In genomic region chr11:30348035-30348434, GRCh38 we compare ENCODE assay signal across 29 cellular contexts.
"Had no signal": no experiment of that assay in that cellular context is flagged by ENCODE, and none has a peak within 500 bp of the region (broad histone marks: within the 10 kb centered on the region; RNA-seq: fewer than 3 reads in every experiment).

No MANE protein-coding gene starts in this region.

- H2AFZ ChIP-seq: hepatocyte, neural progenitor cell had no signal

- H3K4me1 ChIP-seq: esophagus muscularis mucosa, foreskin keratinocyte, gastroesophageal sphincter, left lung, psoas muscle, sigmoid colon, upper lobe of right lung, vagina had no signal

- DNase-seq: dermis blood vessel endothelial cell; effector memory CD4-positive, alpha-beta T cell; foreskin keratinocyte; heart left ventricle; left cardiac atrium; left lung; mammary epithelial cell; mesendoderm; midbrain; naive thymus-derived CD4-positive, alpha-beta T cell; nucleus accumbens; posterior cingulate gyrus; psoas muscle; right cardiac atrium; sigmoid colon; stimulated activated CD4-positive, alpha-beta T cell treated with anti-CD3 and anti-CD28 coated beads, Interleukin-4, amount 100 ng/mL, for 4 hours; stimulated activated naive CD8-positive, alpha-beta T cell treated with anti-CD3 and anti-CD28 coated beads, Interleukin-15, Interleukin-2, amounts not matched to agents 100 U/mL and 50 U/mL, for 24 hours; upper lobe of right lung had no signal

- H3K9me3 ChIP-seq: esophagus muscularis mucosa, gastroesophageal sphincter, heart left ventricle, left lung, psoas muscle, sigmoid colon, thoracic aorta, tibial nerve, upper lobe of right lung, vagina had no signal

- FAIRE-seq: endothelial cell of umbilical vein, islet of Langerhans had no signal

- H3K27me3 ChIP-seq: esophagus muscularis mucosa, gastroesophageal sphincter, heart left ventricle, hepatocyte, left lung, neural progenitor cell, sigmoid colon, tibial nerve, upper lobe of right lung, vagina had no signal

- H3K9ac ChIP-seq: neural progenitor cell had no signal

- ATAC-seq: foreskin keratinocyte; gastroesophageal sphincter; left cardiac atrium; left lung; naive thymus-derived CD4-positive, alpha-beta T cell; right cardiac atrium; stimulated activated memory B cell treated with anti-CD40 and anti-IgM and Interleukin-4, amounts not matched to agents 10 μg/mL and 1 μg/mL and 100 μg/mL, for 72 hours; stimulated activated naive CD8-positive, alpha-beta T cell treated with anti-CD3 and anti-CD28 coated beads, Interleukin-15, Interleukin-2, amounts not matched to agents 100 U/mL and 50 U/mL, for 24 hours; upper lobe of right lung had no signal

- H3K4me3 ChIP-seq: coronary artery, esophagus muscularis mucosa, gastroesophageal sphincter, heart left ventricle, hepatocyte, left lung, neural progenitor cell, psoas muscle, sigmoid colon, thoracic aorta, tibial nerve, upper lobe of right lung, vagina had no signal

- H3K79me2 ChIP-seq: hepatocyte had no signal

- H3K4me2 ChIP-seq: hepatocyte, neural progenitor cell had no signal

- H3K27ac ChIP-seq: coronary artery, esophagus muscularis mucosa, foreskin keratinocyte, gastroesophageal sphincter, heart left ventricle, hepatocyte, left lung, neural progenitor cell, psoas muscle, sigmoid colon, thoracic aorta, tibial nerve, upper lobe of right lung, vagina had no signal

- H3K36me3 ChIP-seq: esophagus muscularis mucosa, gastroesophageal sphincter, heart left ventricle, left lung, neural progenitor cell, sigmoid colon, thoracic aorta, tibial nerve, upper lobe of right lung, vagina had no signal
